In genomic region chr6:46848684-46849360, GRCh38 we compare ENCODE assay signal across 9 cellular contexts. TPM values are rescaled to one million over a fixed set of nuclear protein-coding genes. Genes with fewer than 3 reads are reported as not detected.
DNase-seq lines count a peak whose midpoint lies in the region; ATAC-seq and TF ChIP-seq lines count a peak whose summit lies in the region.
"Had no signal": no experiment of that assay in that cellular context is flagged by ENCODE, and none has a peak within 500 bp of the region (broad histone marks: within the 10 kb centered on the region; RNA-seq: fewer than 3 reads in every experiment).

No MANE protein-coding gene starts in this region.

- H3K4me3 Mint-ChIP-seq in Calu3 (ENCODE audit: low read depth, unreplicated experiment) (peak overlapping the region; percentile 53), neural progenitor cell (peak overlapping the region; percentile 73)
- H3K4me3 Mint-ChIP-seq: central memory CD8-positive, alpha-beta T cell had no signal

- H3K27me3 ChIP-seq in neural progenitor cell = peaks cover 14% of the 10 kb centered on the region
- H3K27me3 ChIP-seq in stomach = no peaks in the 10 kb centered on the region

- intact Hi-C loops in Calu3 (cut with micrococcal nuclease; ENCODE audit: unreplicated experiment) = loop anchor here (1.0 to 5.0 kb wide), 6 partner anchors 76 to 463 kb away; no protein-coding TSS in a partner anchor
- intact Hi-C loops in stomach (cut with DNase I; ENCODE audit: low total_unique reads) = loop anchor here (10.0 kb wide), 2 partner anchors 146 to 206 kb away; no protein-coding TSS in a partner anchor

- H3K27ac ChIP-seq in neural progenitor cell = no peak overlapping the region
- H3K27ac ChIP-seq in stomach = no peak overlapping the region

- TF ChIP-seq EP300 in stomach (IDR thresholded peaks at IDR 0.05) = no peak

- H3K4me1 Mint-ChIP-seq in Calu3 (ENCODE audit: low read depth, unreplicated experiment) = peaks cover 35% of the 10 kb centered on the region
- H3K4me1 Mint-ChIP-seq in neural progenitor cell = peaks cover 30% of the 10 kb centered on the region

- H3K9me3 Mint-ChIP-seq in Calu3 (ENCODE audit: low read depth, unreplicated experiment) (no peaks in the 10 kb centered on the region), neural progenitor cell (peaks cover 3% of the 10 kb centered on the region)
- H3K9me3 Mint-ChIP-seq: central memory CD8-positive, alpha-beta T cell had no signal

- peak overlapping the region; percentile 64 for H2AFZ ChIP-seq in neural progenitor cell (replicated peaks)

- H3F3A ChIP-seq in neural progenitor cell (ENCODE audit: low read depth) = no peaks in the 10 kb centered on the region

- no peaks in the 10 kb centered on the region for H3K36me3 ChIP-seq in neural progenitor cell
- H3K36me3 ChIP-seq in stomach = no peaks in the 10 kb centered on the region

- WGBS in stomach, 5 donors = 6 to 8% (median 7%) methylated on average over 25 of the region's 25 CpGs

- H3K4me1 ChIP-seq in neural progenitor cell = no peaks in the 10 kb centered on the region
- peaks cover 0 to 13% (median 11%) of the 10 kb centered on the region in 4 donors for H3K4me1 ChIP-seq in stomach

- peak overlapping the region; percentile 9 for H3K27ac Mint-ChIP-seq in Calu3 (ENCODE audit: unreplicated experiment)
- no peak overlapping the region for H3K27ac Mint-ChIP-seq in neural progenitor cell

- H3K9me3 ChIP-seq in neural progenitor cell (ENCODE audit: low read depth) (no peaks in the 10 kb centered on the region), stomach (no peaks in the 10 kb centered on the region)

- DNase-seq in Calu3 (peak; percentile 94), HuH-7 (ENCODE audit: low spot score) (peak; percentile 56), RKO (ENCODE audit: low spot score) (peak; percentile 85), foreskin fibroblast (peak; percentile 56 to 89), neural progenitor cell (ENCODE audit: low spot score) (peak; percentile 94), stomach (peak; percentile 94)
- DNase-seq in activated T-helper 9 cell treated with anti-CD3 and anti-CD28 coated beads, Interleukin-2, amount 50 U/mL, for 16 hours (ENCODE audit: low read depth) = peak; percentile 23

- peak overlapping the region; percentile 68 for H3K4me2 ChIP-seq in neural progenitor cell

- H3K36me3 Mint-ChIP-seq in Calu3 (ENCODE audit: insufficient read depth, unreplicated experiment) (no peaks in the 10 kb centered on the region), neural progenitor cell (no peaks in the 10 kb centered on the region)

- peak; percentile 93 for ATAC-seq in GM21423 (IDR thresholded peaks at IDR 0.05; ENCODE audit: unreplicated experiment)

- H3K27me3 Mint-ChIP-seq in Calu3 (ENCODE audit: unreplicated experiment) = no peaks in the 10 kb centered on the region
- H3K27me3 Mint-ChIP-seq in neural progenitor cell (ENCODE audit: insufficient read depth, low read depth) = peaks cover 8% of the 10 kb centered on the region

- CTCF ChIA-PET in Calu3 (lab: Charles Lee) = interaction anchor here (0.7 to 1.4 kb wide), 7 partner anchors 28 to 199 kb away, joined by 3 to 11 read pairs (median 6); no protein-coding TSS in a partner anchor

- TF ChIP-seq POLR2A in stomach (IDR thresholded peaks at IDR 0.05) = no peak

- no peaks in the 10 kb centered on the region for H4K20me1 ChIP-seq in neural progenitor cell (ENCODE audit: low read depth)

- BruUV-seq in Calu3 (replicated peaks; lab: Mats Ljungman, UMichigan) = no TSS peak

- peak; percentile 97 for TF ChIP-seq CTCF in Calu3 (IDR thresholded peaks at IDR 0.05; ENCODE audit: unreplicated experiment)
- TF ChIP-seq CTCF in foreskin fibroblast (IDR thresholded peaks at IDR 0.05; ENCODE audit: low read depth, low read length) = peak; percentile 96
- peak; percentile 96 for TF ChIP-seq CTCF in neural progenitor cell (IDR thresholded peaks at IDR 0.05)
- TF ChIP-seq CTCF in stomach (IDR thresholded peaks at IDR 0.05) = peak in 6 of 7 experiments; percentile 52 to 96 (median 91)

- H3K79me2 ChIP-seq in neural progenitor cell (ENCODE audit: low read depth) = no peaks in the 10 kb centered on the region

- no peak overlapping the region for H3K9ac ChIP-seq in neural progenitor cell

- H3K4me3 ChIP-seq in foreskin fibroblast (ENCODE audit: low read depth in 1 of 2, low read length in 2 of 2) (peak overlapping the region in 1 of 2 donors; percentile 17), neural progenitor cell (peak overlapping the region; percentile 30), stomach (peak overlapping the region in 2 of 4 donors; percentile 12 to 13)

RNA-seq across cellular contexts. Expression of gene MEP1A, which starts 55.6 kb away (rescaled TPM):
- total RNA-seq in Calu3 (2022) (not detected in 2 replicates), neural progenitor cell (ENCODE audit: low replicate concordance) (not detected in 2 replicates), stomach (10 to 100 TPM in 1 of 5 donors, 1 to 10 TPM in 1, under 1 TPM in 1, not detected in 2; 0.43 to 15.6 (median 9.8) TPM)
- not detected for polyA plus RNA-seq in stomach

Comparison
In these comparisons a context has a peak if more than half of its experiments do, and no peak if none do; other contexts are left out.
1. DNase-seq: peak in every context shown above with its lines; median percentile 94 in Calu3; 94 in neural progenitor cell; 94 in stomach; 85 in RKO; 72 in foreskin fibroblast; 56 in HuH-7; 23 in activated T-helper 9 cell treated with anti-CD3 and anti-CD28 coated beads, Interleukin-2, amount 50 U/mL, for 16 hours.